ENCODE assay signal across 24 cellular contexts in the genomic region with DNA sequence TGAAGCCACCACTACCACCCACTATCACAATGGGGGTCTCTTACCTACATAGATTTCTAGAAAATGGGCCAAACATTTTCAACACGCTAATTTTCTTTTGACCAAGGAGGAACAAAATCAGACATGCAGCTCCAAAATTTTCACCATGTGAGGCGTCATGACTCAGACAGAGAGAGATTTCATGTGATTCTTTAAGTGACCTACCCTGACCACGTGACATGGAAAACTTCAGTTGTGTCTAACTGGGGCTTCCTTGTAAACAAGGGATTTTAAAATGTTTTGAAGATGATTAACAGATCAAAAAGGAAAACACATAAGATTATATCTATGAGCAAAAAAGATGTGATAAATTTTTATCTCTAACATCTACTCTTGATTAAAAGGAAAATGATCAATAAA.
"Had no signal": no experiment of that assay in that cellular context is flagged by ENCODE, and none has a peak within 500 bp of the region (broad histone marks: within the 10 kb centered on the region; RNA-seq: fewer than 3 reads in every experiment).

No MANE protein-coding gene starts in this region.

- H3K4me1 ChIP-seq: left lung, lower lobe of right lung, pancreas, prostate gland, spleen, tibial nerve, uterus had no signal

- H3K36me3 ChIP-seq: left lung, lower lobe of right lung, pancreas, prostate gland, sigmoid colon, spleen, tibial nerve, uterus had no signal

- DNase-seq: hippocampal formation; left colon; left lung; lower lobe of right lung; mammary epithelial cell; midbrain; mucosa of descending colon; naive thymus-derived CD4-positive, alpha-beta T cell; pancreas; posterior cingulate gyrus; retina; right cardiac atrium; sigmoid colon; spleen; stimulated activated CD4-positive, alpha-beta T cell treated with anti-CD3 and anti-CD28 coated beads, Interleukin-4, amount 100 ng/mL, for 24 hours; stimulated activated naive CD4-positive, alpha-beta T cell treated with Interleukin-2 at 50 U/mL for 16 hours; stimulated activated naive CD8-positive, alpha-beta T cell treated with anti-CD3 and anti-CD28 coated beads, Interleukin-15, amount 100 ng/mL, for 72 hours; substantia nigra; uterus had no signal

- H3K36me3 Mint-ChIP-seq: naive thymus-derived CD4-positive, alpha-beta T cell; natural killer cell treated with Interleukin-12 subunit alpha and Interleukin-12 subunit beta and Interleukin-15 and Interleukin-18, amount 100 ng/mL, for 72 hours; stimulated activated effector memory CD8-positive, alpha-beta T cell treated with anti-CD3 and anti-CD28 coated beads, Interleukin-12 subunit alpha, Interleukin-12 subunit beta, amount 100 ng/mL, for 72 hours; type B pancreatic cell had no signal

- H3K9me3 Mint-ChIP-seq: natural killer cell treated with Interleukin-12 subunit alpha and Interleukin-12 subunit beta and Interleukin-15 and Interleukin-18, amount 100 ng/mL, for 72 hours; stimulated activated effector memory CD8-positive, alpha-beta T cell treated with anti-CD3 and anti-CD28 coated beads, Interleukin-12 subunit alpha, Interleukin-12 subunit beta, amount 100 ng/mL, for 72 hours; stimulated activated naive CD8-positive, alpha-beta T cell treated with anti-CD3 and anti-CD28 coated beads, Interleukin-15, amount 100 ng/mL, for 72 hours; type B pancreatic cell had no signal

- H3K4me3 ChIP-seq: left lung, lower lobe of right lung, mucosa of descending colon, pancreas, prostate gland, sigmoid colon, spleen, tibial nerve, uterus had no signal

- H3K4me1 Mint-ChIP-seq: naive thymus-derived CD4-positive, alpha-beta T cell; stimulated activated effector memory CD8-positive, alpha-beta T cell treated with anti-CD3 and anti-CD28 coated beads, Interleukin-12 subunit alpha, Interleukin-12 subunit beta, amount 100 ng/mL, for 72 hours; stimulated activated naive CD8-positive, alpha-beta T cell treated with anti-CD3 and anti-CD28 coated beads, Interleukin-15, amount 100 ng/mL, for 72 hours had no signal

- H3K4me3 Mint-ChIP-seq: naive thymus-derived CD4-positive, alpha-beta T cell; natural killer cell treated with Interleukin-12 subunit alpha and Interleukin-12 subunit beta and Interleukin-15 and Interleukin-18, amount 100 ng/mL, for 72 hours; stimulated activated effector memory CD8-positive, alpha-beta T cell treated with anti-CD3 and anti-CD28 coated beads, Interleukin-12 subunit alpha, Interleukin-12 subunit beta, amount 100 ng/mL, for 72 hours; stimulated activated naive CD8-positive, alpha-beta T cell treated with anti-CD3 and anti-CD28 coated beads, Interleukin-15, amount 100 ng/mL, for 72 hours; type B pancreatic cell had no signal

- H3K27me3 ChIP-seq: left lung, pancreas, sigmoid colon, tibial nerve, uterus had no signal

- H3K27ac Mint-ChIP-seq: naive thymus-derived CD4-positive, alpha-beta T cell; natural killer cell treated with Interleukin-12 subunit alpha and Interleukin-12 subunit beta and Interleukin-15 and Interleukin-18, amount 100 ng/mL, for 72 hours; stimulated activated effector memory CD8-positive, alpha-beta T cell treated with anti-CD3 and anti-CD28 coated beads, Interleukin-12 subunit alpha, Interleukin-12 subunit beta, amount 100 ng/mL, for 72 hours; stimulated activated naive CD8-positive, alpha-beta T cell treated with anti-CD3 and anti-CD28 coated beads, Interleukin-15, amount 100 ng/mL, for 72 hours; type B pancreatic cell had no signal

- ATAC-seq: left lung; lower lobe of right lung; naive thymus-derived CD4-positive, alpha-beta T cell; natural killer cell treated with Interleukin-12 subunit alpha and Interleukin-12 subunit beta and Interleukin-15 and Interleukin-18, amount 100 ng/mL, for 72 hours; pancreas; right cardiac atrium; stimulated activated effector memory CD8-positive, alpha-beta T cell treated with anti-CD3 and anti-CD28 coated beads, Interleukin-12 subunit alpha, Interleukin-12 subunit beta, amount 100 ng/mL, for 72 hours; stimulated activated naive CD8-positive, alpha-beta T cell treated with anti-CD3 and anti-CD28 coated beads, Interleukin-15, amount 100 ng/mL, for 72 hours had no signal

- H3K27ac ChIP-seq: left lung, lower lobe of right lung, pancreas, prostate gland, sigmoid colon, spleen, tibial nerve, uterus had no signal

- H3K9me3 ChIP-seq: left lung, lower lobe of right lung, mucosa of descending colon, pancreas, prostate gland, sigmoid colon, spleen, tibial nerve, uterus had no signal
